Comparison of ENCODE assay signal across 14 cellular contexts in the genomic region with DNA sequence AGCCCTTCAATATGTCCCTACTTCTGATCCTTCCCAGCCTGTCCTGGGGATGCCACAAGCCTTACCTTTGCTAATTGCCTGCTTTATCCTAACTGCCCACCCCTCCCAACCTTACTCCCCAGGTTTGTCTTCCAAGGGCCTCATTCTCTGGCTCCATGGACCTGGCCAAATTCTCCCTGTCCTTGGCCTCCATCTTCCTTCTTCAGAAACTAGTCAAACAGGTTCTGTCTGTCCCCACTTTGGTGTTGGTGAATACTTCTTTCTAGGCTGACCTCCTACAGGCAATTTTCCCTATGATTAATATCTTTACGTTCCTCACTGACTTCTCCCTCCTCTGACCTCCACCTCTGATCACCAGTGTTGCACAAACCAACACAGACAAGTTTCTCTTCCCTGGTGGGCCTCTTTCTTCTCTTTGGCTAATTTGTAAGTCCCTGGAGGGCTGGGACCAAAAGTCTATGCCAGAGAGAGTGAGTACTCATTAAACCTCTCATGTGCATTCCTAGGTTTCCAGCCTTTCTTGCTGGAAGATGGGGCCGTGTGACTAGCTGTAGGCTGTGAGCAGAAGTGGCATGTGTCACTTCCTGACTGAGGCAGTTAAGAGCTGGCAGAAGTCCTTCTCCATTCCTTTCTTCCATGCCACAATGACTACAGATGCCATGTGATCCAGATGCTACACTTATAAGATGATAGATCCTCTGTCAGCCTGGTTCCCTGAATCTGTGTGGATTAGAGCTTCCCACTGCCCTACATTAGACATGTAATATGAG.
A peak's percentile ranks its signal among the peaks of the same experiment; 100 is the strongest.
DNase-seq lines count a peak whose midpoint lies in the region; ATAC-seq, FAIRE-seq and TF ChIP-seq lines count a peak whose summit lies in the region.
"Had no signal": no experiment of that assay in that cellular context is flagged by ENCODE, and none has a peak within 500 bp of the region (broad histone marks: within the 10 kb centered on the region; RNA-seq: fewer than 3 reads in every experiment).

No MANE protein-coding gene starts in this region.

- H2AK5ac ChIP-seq in H9 (ENCODE audit: insufficient read length, low read length) = no peak overlapping the region

- no peak for TF ChIP-seq POLR2A in stomach (IDR thresholded peaks at IDR 0.05)
- no peak for TF ChIP-seq POLR2A in uterus (IDR thresholded peaks at IDR 0.05)

- no peaks in the 10 kb centered on the region for H3K79me2 ChIP-seq in H9 (ENCODE audit: insufficient read depth, low read length)

- no peak overlapping the region for H3K27ac ChIP-seq in H9 (ENCODE audit: insufficient read length, low read depth, low read length)
- H3K27ac ChIP-seq in stomach = no peak overlapping the region
- H3K27ac ChIP-seq in uterus = no peak overlapping the region

- peak; percentile 49; the same call in 2 of the 3 replicates for ATAC-seq in SK-N-SH treated with all-trans-retinoic acid at 6 μM for 48 hours
- ATAC-seq in effector memory CD8-positive, alpha-beta T cell (replicated peaks) = no peak

- no peak overlapping the region for H2AFZ ChIP-seq in H9 (ENCODE audit: low read length)

- H4K5ac ChIP-seq in H9 (ENCODE audit: insufficient read length, low read depth, low read length) = no peak overlapping the region

- H3K79me1 ChIP-seq in H9 (ENCODE audit: insufficient read depth, low read depth, low read length, poor library complexity, severe bottlenecking) = no peaks in the 10 kb centered on the region

- intact Hi-C loops in stomach (cut with DNase I; ENCODE audit: low total_unique reads) (no loop called here), uterus (cut with DNase I; ENCODE audit: low total_unique reads) (no loop called here)

- H3K9me3 Mint-ChIP-seq in H9 = no peaks in the 10 kb centered on the region
- H3K9me3 Mint-ChIP-seq in effector memory CD8-positive, alpha-beta T cell = no peaks in the 10 kb centered on the region

- no peak for FAIRE-seq in urothelium cell line (lab: Jason Lieb, UNC)

- no peaks in the 10 kb centered on the region for H3K9me3 ChIP-seq in H9 (ENCODE audit: control insufficient read depth, low read depth, low read length)
- no peaks in the 10 kb centered on the region for H3K9me3 ChIP-seq in stomach
- no peaks in the 10 kb centered on the region for H3K9me3 ChIP-seq in uterus

- H3K4me3 Mint-ChIP-seq in H9 = no peak overlapping the region
- H3K4me3 Mint-ChIP-seq in effector memory CD8-positive, alpha-beta T cell = no peak overlapping the region
- H3K4me3 Mint-ChIP-seq: naive B cell had no signal

- H3K18ac ChIP-seq in H9 (ENCODE audit: insufficient read length, low read depth, low read length) = no peak overlapping the region

- H3K4me2 ChIP-seq in H9 (ENCODE audit: insufficient read depth, insufficient read length, low read length) = no peak overlapping the region

- H3K27ac Mint-ChIP-seq in H9 = no peak overlapping the region; a peak in 1 of 7 replicates
- H3K27ac Mint-ChIP-seq in effector memory CD8-positive, alpha-beta T cell = no peak overlapping the region

- no peak overlapping the region for H3K4ac ChIP-seq in H9 (ENCODE audit: low read depth, low read length)

- no peak overlapping the region for H2BK120ac ChIP-seq in H9 (ENCODE audit: low read depth, low read length, poor library complexity, severe bottlenecking)

- H3K56ac ChIP-seq in H9 (ENCODE audit: insufficient read length, low read depth, low read length) = no peak overlapping the region

- H3K27me3 ChIP-seq in H9 (ENCODE audit: insufficient read depth, low read length) (no peaks in the 10 kb centered on the region), stomach (no peaks in the 10 kb centered on the region), uterus (no peaks in the 10 kb centered on the region)
- H3K27me3 ChIP-seq: dorsolateral prefrontal cortex had no signal

- H3K4me1 Mint-ChIP-seq in H9 = peaks cover 37 to 39% of the 10 kb centered on the region in 2 experiments
- no peaks in the 10 kb centered on the region for H3K4me1 Mint-ChIP-seq in effector memory CD8-positive, alpha-beta T cell (ENCODE audit: low read depth in 2 of 2)
- H3K4me1 Mint-ChIP-seq: naive B cell had no signal

- H2BK20ac ChIP-seq in H9 (ENCODE audit: low read depth, low read length, poor library complexity, severe bottlenecking) = no peak overlapping the region

- no peak overlapping the region for H4K91ac ChIP-seq in H9 (ENCODE audit: insufficient read length, low read depth, low read length)

- H3K9ac ChIP-seq in H9 (ENCODE audit: extremely low read depth, insufficient read length, low read length) = no peak overlapping the region

- no peak overlapping the region for H2BK5ac ChIP-seq in H9 (ENCODE audit: insufficient read length, low read length)

- no peak overlapping the region for H3K23ac ChIP-seq in H9 (ENCODE audit: insufficient read length, low read depth, low read length)

- TF ChIP-seq CTCF in H9 (conservative IDR thresholded peaks at IDR 0.05) (no peak), fibroblast of pulmonary artery (IDR thresholded peaks at IDR 0.05; ENCODE audit: low read length, missing control alignments) (no peak), stomach (IDR thresholded peaks at IDR 0.05) (no peak), uterus (IDR thresholded peaks at IDR 0.05) (no peak)

- no peak for TF ChIP-seq EP300 in stomach (IDR thresholded peaks at IDR 0.05)

- no peak overlapping the region for H3K14ac ChIP-seq in H9 (ENCODE audit: insufficient read depth, low read length)

- H3K36me3 Mint-ChIP-seq in H9 (ENCODE audit: insufficient read depth in 1 of 3, low read depth in 3 of 3) = no peaks in the 10 kb centered on the region
- H3K36me3 Mint-ChIP-seq in effector memory CD8-positive, alpha-beta T cell (ENCODE audit: insufficient read depth) = peaks cover 3% of the 10 kb centered on the region
- H3K36me3 Mint-ChIP-seq: naive B cell had no signal

- no peaks in the 10 kb centered on the region for H3K36me3 ChIP-seq in stomach
- no peaks in the 10 kb centered on the region for H3K36me3 ChIP-seq in uterus

- H3K4me3 ChIP-seq in fibroblast of pulmonary artery (replicated peaks; ENCODE audit: low read depth, low read length) (no peak overlapping the region), stomach (no peak overlapping the region), uterus (no peak overlapping the region)
- H3K4me3 ChIP-seq: dorsolateral prefrontal cortex had no signal

- no peak overlapping the region for H2BK15ac ChIP-seq in H9 (ENCODE audit: low read depth, low read length)

- no peaks in the 10 kb centered on the region for H3K23me2 ChIP-seq in H9 (ENCODE audit: insufficient read length, low read depth, low read length, poor library complexity, severe bottlenecking)

- DNase-seq in H9 (peak; percentile 8), fibroblast of pulmonary artery (ENCODE audit: low read depth) (peak; percentile 31), stomach (peak; percentile 17), uterus (no peak), GM19238 (ENCODE audit: insufficient read length, low spot score) (no peak), urothelium cell line (ENCODE audit: low spot score) (no peak)
- no peak for DNase-seq in effector memory CD8-positive, alpha-beta T cell
- DNase-seq: activated CD4-positive, CD25-positive, alpha-beta regulatory T cell treated with anti-CD3 and anti-CD28 coated beads, Interleukin-2, amount 50 U/mL, for 72 hours; activated effector memory CD4-positive, alpha-beta T cell treated with anti-CD3 and anti-CD28 coated beads, Interleukin-2, amount 50 U/mL, for 16 hours; dorsolateral prefrontal cortex; naive B cell; NCI-H2081 treated with DMSO at 0.1 percent for 48 hours; stimulated activated naive CD8-positive, alpha-beta T cell treated with anti-CD3 and anti-CD28 coated beads, Interleukin-15, Interleukin-2, amounts not matched to agents 100 U/mL and 50 U/mL, for 24 hours had no signal

- peaks cover 5% of the 10 kb centered on the region for H3K4me1 ChIP-seq in H9 (ENCODE audit: insufficient read depth, low read length)
- H3K4me1 ChIP-seq in stomach = peaks cover 0 to 7% (median 0%) of the 10 kb centered on the region in 4 donors
- no peaks in the 10 kb centered on the region for H3K4me1 ChIP-seq in uterus

- no peaks in the 10 kb centered on the region for H4K20me1 ChIP-seq in H9 (ENCODE audit: control insufficient read depth, insufficient read depth, insufficient read length)

- no peak overlapping the region for H3T11ph ChIP-seq in H9 (ENCODE audit: low read length)

- WGBS in H9 (ENCODE audit: extremely low coverage, insufficient read length, low lambda C conversion rate) = no CpG with 5 or more reads among the region's 2 CpGs
- WGBS in stomach, 5 donors = 42 to 65% (median 48%) methylated on average over 2 of the region's 2 CpGs

- H2BK12ac ChIP-seq in H9 (ENCODE audit: insufficient read length, low read depth, low read length) = no peak overlapping the region

- H3K27me3 Mint-ChIP-seq in H9 (ENCODE audit: low read depth) = peaks cover 9% of the 10 kb centered on the region
- H3K27me3 Mint-ChIP-seq in effector memory CD8-positive, alpha-beta T cell = peaks cover 16 to 34% of the 10 kb centered on the region in 2 donors

- H4K8ac ChIP-seq in H9 (replicated peaks; ENCODE audit: insufficient read length, low read depth, low read length) = no peak overlapping the region

TF ChIP-seq in SK-N-SH treated with all-trans-retinoic acid at 6 μM for 48 hours, 23 proteins besides CTCF, POLR2A, EP300 and RAD21 (continues in another document):
- TF ChIP-seq, protein P1, sequence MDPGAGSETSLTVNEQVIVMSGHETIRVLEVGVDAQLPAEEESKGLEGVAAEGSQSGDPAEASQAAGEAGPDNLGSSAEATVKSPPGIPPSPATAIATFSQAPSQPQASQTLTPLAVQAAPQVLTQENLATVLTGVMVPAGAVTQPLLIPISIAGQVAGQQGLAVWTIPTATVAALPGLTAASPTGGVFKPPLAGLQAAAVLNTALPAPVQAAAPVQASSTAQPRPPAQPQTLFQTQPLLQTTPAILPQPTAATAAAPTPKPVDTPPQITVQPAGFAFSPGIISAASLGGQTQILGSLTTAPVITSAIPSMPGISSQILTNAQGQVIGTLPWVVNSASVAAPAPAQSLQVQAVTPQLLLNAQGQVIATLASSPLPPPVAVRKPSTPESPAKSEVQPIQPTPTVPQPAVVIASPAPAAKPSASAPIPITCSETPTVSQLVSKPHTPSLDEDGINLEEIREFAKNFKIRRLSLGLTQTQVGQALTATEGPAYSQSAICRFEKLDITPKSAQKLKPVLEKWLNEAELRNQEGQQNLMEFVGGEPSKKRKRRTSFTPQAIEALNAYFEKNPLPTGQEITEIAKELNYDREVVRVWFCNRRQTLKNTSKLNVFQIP (CRISPR knock-in tag; IDR thresholded peaks at IDR 0.05; ENCODE audit: borderline replicate concordance, low read depth) = no peak
- TF ChIP-seq RARB (CRISPR knock-in tag; IDR thresholded peaks at IDR 0.05) (no peak), ZFP30 (CRISPR knock-in tag; IDR thresholded peaks at IDR 0.05) (no peak), ISL1 (CRISPR knock-in tag; IDR thresholded peaks at IDR 0.05) (no peak)

Comparison
In these comparisons a context has a peak if more than half of its experiments do, and no peak if none do; other contexts are left out.
1. DNase-seq: peak in H9 (single experiment), fibroblast of pulmonary artery (single experiment) and stomach (single experiment); none in uterus (0 of 2), effector memory CD8-positive, alpha-beta T cell (0 of 3), GM19238 (single experiment) and urothelium cell line (single experiment).